Comparison of ENCODE assay signal across 1 cellular context in genomic region chr3:84759361-84759760, GRCh38.
TF ChIP-seq lines count a peak whose summit lies in the region.

No MANE protein-coding gene starts in this region.

TF ChIP-seq in GM23338, 12 proteins besides CTCF, POLR2A, EP300 and RAD21 (continued from another document):
- TF ChIP-seq REST (IDR thresholded peaks at IDR 0.05; ENCODE audit: unreplicated experiment) (no peak), EZH2 (IDR thresholded peaks at IDR 0.05; ENCODE audit: low read depth, unreplicated experiment) (no peak), JUNB (IDR thresholded peaks at IDR 0.05; ENCODE audit: unreplicated experiment) (no peak), STAT1 (IDR thresholded peaks at IDR 0.05; ENCODE audit: unreplicated experiment) (no peak), ZNF114 (CRISPR knock-in tag; IDR thresholded peaks at IDR 0.05) (no peak), ETS1 (IDR thresholded peaks at IDR 0.05) (no peak)
